ENCODE assay signal across 1 cellular context in genomic region chr16:67773099-67773498, GRCh38.
TF ChIP-seq lines count a peak whose summit lies in the region.

No MANE protein-coding gene starts in this region.

TF ChIP-seq in K562, 482 proteins besides CTCF, POLR2A, EP300 and RAD21:
- TF ChIP-seq NFIC (IDR thresholded peaks at IDR 0.05) (0 out of 2 replicates have a peak, but pooled peaks have one; percentile 4), CHD2 (IDR thresholded peaks at IDR 0.05; ENCODE audit: low read depth, low read length) (peak; percentile 73; the same call in 1 of the 2 replicates), CXXC5 (CRISPR knock-in tag; IDR thresholded peaks at IDR 0.05) (0 out of 2 replicates have a peak, but pooled peaks have one; percentile 18), FOXK2 (conservative IDR thresholded peaks at IDR 0.05 in 1 of 2, IDR thresholded peaks at IDR 0.05 in 1 of 2; ENCODE audit: low read depth in 2 of 2) (peak; percentile 55 to 64; a peak in 3 of 4 replicates), MNT (conservative IDR thresholded peaks at IDR 0.05) (peak in 1 of 2 experiments; percentile 50; a peak in 1 of 4 replicates), ZNF766 (CRISPR knock-in tag; conservative IDR thresholded peaks at IDR 0.05) (peak; percentile 95), DIDO1 (tag; IDR thresholded peaks at IDR 0.05; ENCODE audit: low read depth) (no peak), FOXJ2 (tag; IDR thresholded peaks at IDR 0.05) (peak; percentile 81), ARID2 (IDR thresholded peaks at IDR 0.05) (no peak), RAD51 (IDR thresholded peaks at IDR 0.05; ENCODE audit: borderline replicate concordance, low read depth) (peak; percentile 40; the same call in 1 of the 2 replicates), ZFX (CRISPR knock-in tag; IDR thresholded peaks at IDR 0.05) (peak; percentile 55; the same call in 1 of the 2 replicates)
